Comparison of ENCODE assay signal across 13 cellular contexts in genomic region chr21:32916522-32917099, GRCh38.
DNase-seq lines count a peak whose midpoint lies in the region; ATAC-seq and TF ChIP-seq lines count a peak whose summit lies in the region.
"Had no signal": no experiment of that assay in that cellular context is flagged by ENCODE, and none has a peak within 500 bp of the region (broad histone marks: within the 10 kb centered on the region; RNA-seq: fewer than 3 reads in every experiment).

No MANE protein-coding gene starts in this region.

- no peaks in the 10 kb centered on the region for H3K9me3 Mint-ChIP-seq in activated naive CD4-positive, alpha-beta T cell treated with anti-CD3 and anti-CD28 coated beads for 36 hours
- peaks cover under 1% of the 10 kb centered on the region for H3K9me3 Mint-ChIP-seq in type B pancreatic cell
- H3K9me3 Mint-ChIP-seq: CD8-positive, alpha-beta memory T cell had no signal

- H3K4me1 ChIP-seq in Peyer's patch = no peaks in the 10 kb centered on the region
- H3K4me1 ChIP-seq: uterus had no signal

- CTCF ChIA-PET in activated naive CD4-positive, alpha-beta T cell treated with anti-CD3 and anti-CD28 coated beads for 36 hours (lab: Charles Lee) = interaction anchor here (0.6 to 3.0 kb wide), 5 partner anchors 9 to 260 kb away, joined by 3 to 17 read pairs (median 3); no protein-coding TSS in a partner anchor

- H3K27me3 Mint-ChIP-seq in activated naive CD4-positive, alpha-beta T cell treated with anti-CD3 and anti-CD28 coated beads for 36 hours (ENCODE audit: low read depth) = no peaks in the 10 kb centered on the region
- peaks cover 9% of the 10 kb centered on the region for H3K27me3 Mint-ChIP-seq in type B pancreatic cell
- H3K27me3 Mint-ChIP-seq: CD8-positive, alpha-beta memory T cell had no signal

- no peak overlapping the region for H3K27ac Mint-ChIP-seq in activated naive CD4-positive, alpha-beta T cell treated with anti-CD3 and anti-CD28 coated beads for 36 hours
- no peak overlapping the region for H3K27ac Mint-ChIP-seq in type B pancreatic cell

- TF ChIP-seq CTCF in LNCaP clone FGC (IDR thresholded peaks at IDR 0.05; ENCODE audit: control insufficient read depth, extremely low read depth, insufficient read depth) (0 out of 2 replicates have a peak, but pooled peaks have one; percentile 5), brain microvascular endothelial cell (IDR thresholded peaks at IDR 0.05; ENCODE audit: low read depth, low read length, missing control alignments) (peak; percentile 38), type B pancreatic cell (conservative IDR thresholded peaks at IDR 0.05) (peak; percentile 50), Peyer's patch (IDR thresholded peaks at IDR 0.05) (no peak)

- H3K4me3 Mint-ChIP-seq in activated naive CD4-positive, alpha-beta T cell treated with anti-CD3 and anti-CD28 coated beads for 36 hours = no peak overlapping the region
- no peak overlapping the region for H3K4me3 Mint-ChIP-seq in type B pancreatic cell

- in situ Hi-C loops in brain microvascular endothelial cell (cut with HindIII; ENCODE audit: low pct_ligation_motif_present, low sequenced_read_pairs) = no loop called here

- DNase-seq in activated naive CD4-positive, alpha-beta T cell treated with anti-CD3 and anti-CD28 coated beads for 36 hours = peak; percentile 13
- no peak for DNase-seq in activated naive CD4-positive, alpha-beta T cell treated with Interleukin-2 at 50 U/mL for 16 hours
- no peak for DNase-seq in LNCaP clone FGC (ENCODE audit: low read depth)
- no peak for DNase-seq in brain microvascular endothelial cell
- DNase-seq in type B pancreatic cell (ENCODE audit: extremely low spot score, unreplicated experiment) = no peak
- DNase-seq in Peyer's patch = no peak
- DNase-seq in activated effector memory CD4-positive, alpha-beta T cell treated with Interleukin-2 at 50 U/mL for 16 hours = no peak
- DNase-seq: CD8-positive, alpha-beta memory T cell; kidney glomerular epithelial cell; NCI-H1694 treated with DMSO at 0.1 percent for 48 hours; uterus had no signal

- H3K4me1 Mint-ChIP-seq in activated naive CD4-positive, alpha-beta T cell treated with anti-CD3 and anti-CD28 coated beads for 36 hours (ENCODE audit: low read depth) = peaks cover 27% of the 10 kb centered on the region
- H3K4me1 Mint-ChIP-seq in type B pancreatic cell (ENCODE audit: unreplicated experiment) = no peaks in the 10 kb centered on the region

- H3K9me3 ChIP-seq in Peyer's patch = no peaks in the 10 kb centered on the region
- H3K9me3 ChIP-seq: uterus had no signal

- H3K36me3 Mint-ChIP-seq in activated naive CD4-positive, alpha-beta T cell treated with anti-CD3 and anti-CD28 coated beads for 36 hours (ENCODE audit: low read depth) = no peaks in the 10 kb centered on the region
- H3K36me3 Mint-ChIP-seq in type B pancreatic cell = no peaks in the 10 kb centered on the region

- H3K27me3 ChIP-seq in brain microvascular endothelial cell (replicated peaks) = no peaks in the 10 kb centered on the region
- no peaks in the 10 kb centered on the region for H3K27me3 ChIP-seq in Peyer's patch
- H3K27me3 ChIP-seq: uterus had no signal

- ATAC-seq in GM21619 (IDR thresholded peaks at IDR 0.05; ENCODE audit: unreplicated experiment) = no peak

- H3K36me3 ChIP-seq in brain microvascular endothelial cell (replicated peaks) (no peaks in the 10 kb centered on the region), Peyer's patch (no peaks in the 10 kb centered on the region)
- H3K36me3 ChIP-seq: uterus had no signal

- no peak overlapping the region for H3K27ac ChIP-seq in brain microvascular endothelial cell
- no peak overlapping the region for H3K27ac ChIP-seq in Peyer's patch
- H3K27ac ChIP-seq: epithelial cell of prostate, uterus had no signal

- H3K4me3 ChIP-seq in LNCaP clone FGC (ENCODE audit: low read depth, low read length) (no peak overlapping the region), brain microvascular endothelial cell (ENCODE audit: low read depth, low read length) (no peak overlapping the region), Peyer's patch (no peak overlapping the region)
- H3K4me3 ChIP-seq: uterus had no signal

- TF ChIP-seq POLR2A in Peyer's patch (IDR thresholded peaks at IDR 0.05) = no peak

- intact Hi-C loops in activated naive CD4-positive, alpha-beta T cell treated with anti-CD3 and anti-CD28 coated beads for 36 hours (cut with micrococcal nuclease) = no loop called here

Comparison
In these comparisons a context has a peak if more than half of its experiments do, and no peak if none do; other contexts are left out.
1. CTCF ChIP-seq: peak in LNCaP clone FGC (single experiment), brain microvascular endothelial cell (single experiment) and type B pancreatic cell (single experiment); none in Peyer's patch (0 of 6).